In genomic region chr10:103855852-103856496, GRCh38 we compare ENCODE assay signal across 8 cellular contexts. TPM values are rescaled to one million over a fixed set of nuclear protein-coding genes. Genes with fewer than 3 reads are reported as not detected.
DNase-seq lines count a peak whose midpoint lies in the region; FAIRE-seq and TF ChIP-seq lines count a peak whose summit lies in the region.

No MANE protein-coding gene starts in this region.

- POLR2A ChIA-PET in CD4-positive, alpha-beta memory T cell (lab: Charles Lee; ENCODE audit: partially characterized antibody): interaction anchor here (0.7 to 3.3 kb wide), 2 partner anchors 90 to 143 kb away, joined by 3 to 10 read pairs; no protein-coding TSS in a partner anchor

- no peaks in the 10 kb centered on the region for H3K9me3 Mint-ChIP-seq in CD4-positive, alpha-beta memory T cell

- intact Hi-C loops in CD4-positive, alpha-beta memory T cell (cut with micrococcal nuclease): loop anchor here (5.0 to 10.0 kb wide), 3 partner anchors 51 to 251 kb away; no protein-coding TSS in a partner anchor
- intact Hi-C loops in posterior vena cava (cut with DNase I): loop anchor here in 1 of 2 donors (10.0 kb wide), 1 partner anchor 261 kb away; no protein-coding TSS in a partner anchor

- no peaks in the 10 kb centered on the region for H3K9me3 ChIP-seq in CD4-positive, alpha-beta memory T cell (ENCODE audit: control insufficient read depth in 1 of 2, low read length in 2 of 2)
- H3K9me3 ChIP-seq in WERI-Rb-1 (ENCODE audit: severe bottlenecking): no peaks in the 10 kb centered on the region

- H3K27ac ChIP-seq in CD4-positive, alpha-beta memory T cell (ENCODE audit: low read depth, low read length): no peak overlapping the region
- peak overlapping the region; percentile 41 for H3K27ac ChIP-seq in WERI-Rb-1

- no peak for FAIRE-seq in RCC 7860 (lab: Jason Lieb, UNC)

- TF ChIP-seq CTCF in WERI-Rb-1 (IDR thresholded peaks at IDR 0.05; ENCODE audit: low read depth, low read length) (no peak), foreskin fibroblast (IDR thresholded peaks at IDR 0.05; ENCODE audit: low read depth, low read length) (no peak)

- no peak for DNase-seq in CD4-positive, alpha-beta memory T cell
- DNase-seq in WERI-Rb-1: no peak
- no peak for DNase-seq in foreskin fibroblast
- DNase-seq in posterior vena cava (ENCODE audit: low spot score): peak; percentile 71
- DNase-seq in RCC 7860 (ENCODE audit: low spot score): no peak
- no peak for DNase-seq in NCI-H524 treated with DMSO at 0.1 percent for 48 hours (lab: John Stamatoyannopoulos, UW)
- DNase-seq in stimulated activated CD4-positive, alpha-beta T cell treated with anti-CD3 and anti-CD28 coated beads, Interleukin-1b, Interleukin-23, amount 100 ng/mL, for 48 hours: no peak
- DNase-seq in H4 (ENCODE audit: low spot score): no peak

- CTCF ChIA-PET in CD4-positive, alpha-beta memory T cell (lab: Charles Lee; ENCODE audit: partially characterized antibody): interaction anchor here (1.0 to 3.9 kb wide), 8 partner anchors 10 to 147 kb away, joined by 3 to 101 read pairs (median 4); no protein-coding TSS in a partner anchor

- H3K4me3 ChIP-seq in CD4-positive, alpha-beta memory T cell (ENCODE audit: low read length in 2 of 2): no peak overlapping the region
- H3K4me3 ChIP-seq in WERI-Rb-1 (ENCODE audit: low read depth, low read length): peak overlapping the region; percentile 58
- peak overlapping the region; percentile 78 to 81 for H3K4me3 ChIP-seq in foreskin fibroblast (ENCODE audit: low read depth in 1 of 2, low read length in 2 of 2)

- peak overlapping the region in 2 of 7 donors; percentile 29 to 30 for H3K27ac Mint-ChIP-seq in CD4-positive, alpha-beta memory T cell

- peak overlapping the region; percentile 61 to 83 (median 74) for H3K4me3 Mint-ChIP-seq in CD4-positive, alpha-beta memory T cell

- H3K4me1 ChIP-seq in CD4-positive, alpha-beta memory T cell (ENCODE audit: insufficient read depth, low read length): peaks cover 18% of the 10 kb centered on the region

- peaks cover 0 to 9% of the 10 kb centered on the region in 2 donors for H3K36me3 Mint-ChIP-seq in CD4-positive, alpha-beta memory T cell

- H3K27me3 ChIP-seq in CD4-positive, alpha-beta memory T cell (ENCODE audit: insufficient read depth, low read length): peaks cover 8% of the 10 kb centered on the region
- H3K27me3 ChIP-seq in WERI-Rb-1 (ENCODE audit: insufficient read depth, low read depth, severe bottlenecking): no peaks in the 10 kb centered on the region

- peaks cover 14 to 19% of the 10 kb centered on the region in 2 donors for H3K27me3 Mint-ChIP-seq in CD4-positive, alpha-beta memory T cell

- peaks cover 8 to 19% (median 14%) of the 10 kb centered on the region in 4 donors for H3K4me1 Mint-ChIP-seq in CD4-positive, alpha-beta memory T cell

- H3K36me3 ChIP-seq in CD4-positive, alpha-beta memory T cell (ENCODE audit: insufficient read depth, low read length): no peaks in the 10 kb centered on the region
- H3K36me3 ChIP-seq in WERI-Rb-1: no peaks in the 10 kb centered on the region

RNA-seq across cellular contexts. Expression of gene SH3PXD2A, which starts 0.6 kb away (rescaled TPM):
- total RNA-seq in CD4-positive, alpha-beta memory T cell: 10 to 100 TPM; 16.9 to 17.5 TPM
- under 1 TPM; 0.39 to 0.77 TPM for polyA plus RNA-seq in CD4-positive, alpha-beta memory T cell
- 10 to 100 TPM; 62.6 to 93.6 TPM for total RNA-seq in posterior vena cava
- 1.2 and 1.7 TPM in 2 replicates for total RNA-seq in H4 (2014; rRNA removed; shearing (Covaris generic))

Comparison
In these comparisons a context has a peak if more than half of its experiments do, and no peak if none do; other contexts are left out.
1. H3K4me3 ChIP-seq: peak in WERI-Rb-1 (single experiment) and foreskin fibroblast (2 of 2); none in CD4-positive, alpha-beta memory T cell (0 of 2).